ENCODE assay signal across 8 cellular contexts in genomic region chr9:69223605-69224004, GRCh38. TPM values are rescaled to one million over a fixed set of nuclear protein-coding genes. Genes with fewer than 3 reads are reported as not detected.
DNase-seq lines count a peak whose midpoint lies in the region; ATAC-seq and TF ChIP-seq lines count a peak whose summit lies in the region.

No MANE protein-coding gene starts in this region.

- H3K4me1 Mint-ChIP-seq in progenitor cell of endocrine pancreas (ENCODE audit: low read depth): peaks cover 2% of the 10 kb centered on the region

- H4K20me1 ChIP-seq in SU-DHL-6 (ENCODE audit: low read depth, low read length): no peaks in the 10 kb centered on the region

- TF ChIP-seq CTCF in SU-DHL-6 (IDR thresholded peaks at IDR 0.05; ENCODE audit: insufficient read depth, low read length, poor library complexity, severe bottlenecking): peak; percentile 43
- peak; percentile 80 for TF ChIP-seq CTCF in progenitor cell of endocrine pancreas (IDR thresholded peaks at IDR 0.05; ENCODE audit: unreplicated experiment)

- H3K4me3 ChIP-seq in SU-DHL-6 (ENCODE audit: insufficient read depth, low read length, poor library complexity, severe bottlenecking): no peak overlapping the region

- H2AFZ ChIP-seq in SU-DHL-6 (ENCODE audit: low read depth, low read length, severe bottlenecking): no peak overlapping the region

- no peaks in the 10 kb centered on the region for H3K27me3 Mint-ChIP-seq in progenitor cell of endocrine pancreas

- H3K79me2 ChIP-seq in SU-DHL-6 (ENCODE audit: insufficient read depth, low read length): no peaks in the 10 kb centered on the region

- no peaks in the 10 kb centered on the region for H3K9me2 ChIP-seq in SU-DHL-6 (replicated peaks; ENCODE audit: insufficient read depth, low read length)

- H3K36me3 Mint-ChIP-seq in progenitor cell of endocrine pancreas (ENCODE audit: insufficient read depth): peaks cover 27% of the 10 kb centered on the region

- H3K9ac ChIP-seq in SU-DHL-6 (ENCODE audit: low read length): no peak overlapping the region

- no peaks in the 10 kb centered on the region for H3K9me3 ChIP-seq in SU-DHL-6 (ENCODE audit: insufficient read depth, low read length)

- peak overlapping the region; percentile 90 for H3K27ac Mint-ChIP-seq in progenitor cell of endocrine pancreas

- DNase-seq in DMS53 treated with DMSO at 0.1 percent for 48 hours (lab: John Stamatoyannopoulos, UW; ENCODE audit: unreplicated experiment): peak; percentile 1
- peak; percentile 61 for DNase-seq in foreskin melanocyte
- peak; percentile 18 for DNase-seq in progenitor cell of endocrine pancreas (ENCODE audit: low spot score, unreplicated experiment)
- no peak for DNase-seq in MV-4-11 (lab: John Stamatoyannopoulos, UW)

- H3K9me3 Mint-ChIP-seq in progenitor cell of endocrine pancreas (ENCODE audit: low read depth): no peaks in the 10 kb centered on the region

- H3K27ac ChIP-seq in SU-DHL-6 (ENCODE audit: low read depth, low read length): no peak overlapping the region

- no peak overlapping the region for H3K4me3 Mint-ChIP-seq in progenitor cell of endocrine pancreas (ENCODE audit: low read depth)

- H3F3A ChIP-seq in SU-DHL-6 (ENCODE audit: insufficient read depth): no peaks in the 10 kb centered on the region

- H3K36me3 ChIP-seq in SU-DHL-6 (ENCODE audit: low read length): no peaks in the 10 kb centered on the region

- H3K27me3 ChIP-seq in SU-DHL-6 (ENCODE audit: low read length): no peaks in the 10 kb centered on the region

- peak; percentile 54 for ATAC-seq in HG03460 (IDR thresholded peaks at IDR 0.05; ENCODE audit: unreplicated experiment)
- no peak for ATAC-seq in GM18498 (IDR thresholded peaks at IDR 0.05; ENCODE audit: unreplicated experiment)
- no peak for ATAC-seq in GM18873 (IDR thresholded peaks at IDR 0.05; ENCODE audit: low FRiP score, unreplicated experiment)

- H3K4me2 ChIP-seq in SU-DHL-6 (ENCODE audit: low read depth, low read length, poor library complexity, severe bottlenecking): no peak overlapping the region

RNA-seq across cellular contexts. Expression of gene TJP2, which starts 49.5 kb away (rescaled TPM):
- 234 and 254 TPM in 2 replicates for total RNA-seq in progenitor cell of endocrine pancreas
